ENCODE assay signal across 8 cellular contexts in the genomic region with DNA sequence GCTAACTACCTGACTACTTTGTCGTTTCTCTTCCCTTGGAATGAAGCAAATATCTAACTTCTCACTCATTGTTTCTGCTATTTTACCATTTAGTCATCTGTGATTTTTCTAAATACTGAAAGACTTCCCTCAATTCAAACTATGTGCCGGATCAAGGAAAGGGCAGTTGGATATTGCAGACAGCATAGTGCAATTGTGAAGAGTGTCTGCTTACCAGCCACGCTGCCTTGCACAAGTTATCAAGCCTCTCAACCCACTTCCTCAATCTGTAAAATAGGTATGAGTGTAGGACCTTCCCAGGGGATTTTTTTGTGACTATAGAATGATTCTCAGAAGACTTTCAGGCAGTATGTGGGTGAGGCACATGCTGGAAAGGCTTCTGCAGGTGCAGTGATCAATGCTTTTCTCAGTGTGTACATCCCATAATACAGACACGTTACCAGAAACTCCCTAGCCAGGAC.
A peak's percentile ranks its signal among the peaks of the same experiment; 100 is the strongest.
DNase-seq lines count a peak whose midpoint lies in the region; ATAC-seq and TF ChIP-seq lines count a peak whose summit lies in the region.

No MANE protein-coding gene starts in this region.

- DNase-seq in ACHN (peak; percentile 38), brain microvascular endothelial cell (peak; percentile 76), DMS53 treated with DMSO at 0.1 percent for 48 hours (lab: John Stamatoyannopoulos, UW; ENCODE audit: unreplicated experiment) (no peak), NCI-H2107 treated with DMSO at 0.1 percent for 48 hours (lab: John Stamatoyannopoulos, UW; ENCODE audit: unreplicated experiment) (no peak)
- DNase-seq in activated CD4-positive, alpha-beta T cell treated with anti-CD3 and anti-CD28 coated beads for 4 hours: no peak

- ATAC-seq in GM18909 (IDR thresholded peaks at IDR 0.05; ENCODE audit: poor library complexity, unreplicated experiment) (peak; percentile 65), HG03095 (IDR thresholded peaks at IDR 0.05; ENCODE audit: unreplicated experiment) (peak; percentile 58)

- peaks cover 14 to 66% (median 59%) of the 10 kb centered on the region in 5 donors for H3K4me1 ChIP-seq in subcutaneous abdominal adipose tissue (ENCODE audit: control insufficient read depth in 5 of 5, insufficient read depth in 5 of 5, low read length in 5 of 5)

- H3K9me3 ChIP-seq in subcutaneous abdominal adipose tissue (ENCODE audit: control insufficient read depth in 5 of 5, low read length in 5 of 5): no peaks in the 10 kb centered on the region

- no peaks in the 10 kb centered on the region for H3K27me3 ChIP-seq in brain microvascular endothelial cell (replicated peaks)
- no peaks in the 10 kb centered on the region for H3K27me3 ChIP-seq in subcutaneous abdominal adipose tissue (ENCODE audit: control insufficient read depth in 5 of 5, insufficient read depth in 4 of 5, low read length in 5 of 5)

- no peak for TF ChIP-seq CTCF in brain microvascular endothelial cell (IDR thresholded peaks at IDR 0.05; ENCODE audit: low read depth, low read length, missing control alignments)

- in situ Hi-C loops in ACHN (cut with HindIII; ENCODE audit: low pct_ligation_motif_present, low pct_unique_long_range_greater_than_20kb, low sequenced_read_pairs) (no loop called here), brain microvascular endothelial cell (cut with HindIII; ENCODE audit: low pct_ligation_motif_present, low sequenced_read_pairs) (no loop called here)

- H3K27ac ChIP-seq in brain microvascular endothelial cell (peak overlapping the region; percentile 83), subcutaneous abdominal adipose tissue (ENCODE audit: low read depth, low read length) (peak overlapping the region; percentile 98)

- no peak overlapping the region for H3K9ac ChIP-seq in subcutaneous abdominal adipose tissue (ENCODE audit: low read length in 5 of 5)

- H3K4me3 ChIP-seq in brain microvascular endothelial cell (ENCODE audit: low read depth, low read length): no peak overlapping the region
- H3K4me3 ChIP-seq in subcutaneous abdominal adipose tissue (ENCODE audit: low read depth in 1 of 5, low read length in 5 of 5): no peak overlapping the region

- H3K36me3 ChIP-seq in brain microvascular endothelial cell (replicated peaks): no peaks in the 10 kb centered on the region
- H3K36me3 ChIP-seq in subcutaneous abdominal adipose tissue (ENCODE audit: control insufficient read depth in 5 of 5, insufficient read depth in 5 of 5, low read length in 5 of 5): no peaks in the 10 kb centered on the region

Comparison
In these comparisons a context has a peak if more than half of its experiments do, and no peak if none do; other contexts are left out.
1. DNase-seq: peak in ACHN (single experiment) and brain microvascular endothelial cell (single experiment); none in DMS53 treated with DMSO at 0.1 percent for 48 hours (single experiment), NCI-H2107 treated with DMSO at 0.1 percent for 48 hours (single experiment) and activated CD4-positive, alpha-beta T cell treated with anti-CD3 and anti-CD28 coated beads for 4 hours (0 of 2).